1 cellular context compared by ENCODE assay signal in the genomic region with DNA sequence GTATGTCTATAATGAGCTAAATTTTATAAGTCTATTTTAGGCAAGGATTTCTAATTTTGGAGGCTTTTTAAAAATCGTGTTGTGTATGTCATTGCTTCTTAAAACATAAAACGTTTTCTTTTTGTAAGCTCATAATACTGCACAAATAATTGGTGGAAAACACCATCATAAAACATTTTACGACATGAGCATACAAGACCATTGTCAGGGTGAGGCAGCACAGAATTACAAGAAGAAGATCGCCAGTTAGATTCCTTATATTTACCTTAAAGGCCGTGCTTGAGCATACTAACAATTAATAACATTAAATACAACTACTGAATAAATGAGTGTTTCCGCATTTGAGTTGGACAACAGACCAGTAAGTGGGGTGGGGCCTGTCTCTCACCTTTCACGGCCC.
TF ChIP-seq lines count a peak whose summit lies in the region.

No MANE protein-coding gene starts in this region.

TF ChIP-seq in K562, 482 proteins besides CTCF, POLR2A, EP300 and RAD21:
- TF ChIP-seq ZNF3 (CRISPR knock-in tag; IDR thresholded peaks at IDR 0.05) (no peak), NFYB (IDR thresholded peaks at IDR 0.05; ENCODE audit: extremely low read depth, insufficient read length) (no peak), FOXM1 (IDR thresholded peaks at IDR 0.05; ENCODE audit: low read depth) (no peak), FOXM1 (CRISPR knock-in tag; IDR thresholded peaks at IDR 0.05; ENCODE audit: low read depth) (no peak), KDM5B (IDR thresholded peaks at IDR 0.05; ENCODE audit: insufficient replicate concordance, low read depth, low read length) (no peak), ZNF224 (CRISPR knock-in tag; IDR thresholded peaks at IDR 0.05) (no peak), SREBF2 (CRISPR knock-in tag; IDR thresholded peaks at IDR 0.05) (no peak), PHB (CRISPR knock-in tag; IDR thresholded peaks at IDR 0.05) (no peak), NFXL1 (CRISPR knock-in tag; IDR thresholded peaks at IDR 0.05) (no peak), HMG20B (CRISPR knock-in tag; IDR thresholded peaks at IDR 0.05) (no peak)
- TF ChIP-seq, protein P1, sequence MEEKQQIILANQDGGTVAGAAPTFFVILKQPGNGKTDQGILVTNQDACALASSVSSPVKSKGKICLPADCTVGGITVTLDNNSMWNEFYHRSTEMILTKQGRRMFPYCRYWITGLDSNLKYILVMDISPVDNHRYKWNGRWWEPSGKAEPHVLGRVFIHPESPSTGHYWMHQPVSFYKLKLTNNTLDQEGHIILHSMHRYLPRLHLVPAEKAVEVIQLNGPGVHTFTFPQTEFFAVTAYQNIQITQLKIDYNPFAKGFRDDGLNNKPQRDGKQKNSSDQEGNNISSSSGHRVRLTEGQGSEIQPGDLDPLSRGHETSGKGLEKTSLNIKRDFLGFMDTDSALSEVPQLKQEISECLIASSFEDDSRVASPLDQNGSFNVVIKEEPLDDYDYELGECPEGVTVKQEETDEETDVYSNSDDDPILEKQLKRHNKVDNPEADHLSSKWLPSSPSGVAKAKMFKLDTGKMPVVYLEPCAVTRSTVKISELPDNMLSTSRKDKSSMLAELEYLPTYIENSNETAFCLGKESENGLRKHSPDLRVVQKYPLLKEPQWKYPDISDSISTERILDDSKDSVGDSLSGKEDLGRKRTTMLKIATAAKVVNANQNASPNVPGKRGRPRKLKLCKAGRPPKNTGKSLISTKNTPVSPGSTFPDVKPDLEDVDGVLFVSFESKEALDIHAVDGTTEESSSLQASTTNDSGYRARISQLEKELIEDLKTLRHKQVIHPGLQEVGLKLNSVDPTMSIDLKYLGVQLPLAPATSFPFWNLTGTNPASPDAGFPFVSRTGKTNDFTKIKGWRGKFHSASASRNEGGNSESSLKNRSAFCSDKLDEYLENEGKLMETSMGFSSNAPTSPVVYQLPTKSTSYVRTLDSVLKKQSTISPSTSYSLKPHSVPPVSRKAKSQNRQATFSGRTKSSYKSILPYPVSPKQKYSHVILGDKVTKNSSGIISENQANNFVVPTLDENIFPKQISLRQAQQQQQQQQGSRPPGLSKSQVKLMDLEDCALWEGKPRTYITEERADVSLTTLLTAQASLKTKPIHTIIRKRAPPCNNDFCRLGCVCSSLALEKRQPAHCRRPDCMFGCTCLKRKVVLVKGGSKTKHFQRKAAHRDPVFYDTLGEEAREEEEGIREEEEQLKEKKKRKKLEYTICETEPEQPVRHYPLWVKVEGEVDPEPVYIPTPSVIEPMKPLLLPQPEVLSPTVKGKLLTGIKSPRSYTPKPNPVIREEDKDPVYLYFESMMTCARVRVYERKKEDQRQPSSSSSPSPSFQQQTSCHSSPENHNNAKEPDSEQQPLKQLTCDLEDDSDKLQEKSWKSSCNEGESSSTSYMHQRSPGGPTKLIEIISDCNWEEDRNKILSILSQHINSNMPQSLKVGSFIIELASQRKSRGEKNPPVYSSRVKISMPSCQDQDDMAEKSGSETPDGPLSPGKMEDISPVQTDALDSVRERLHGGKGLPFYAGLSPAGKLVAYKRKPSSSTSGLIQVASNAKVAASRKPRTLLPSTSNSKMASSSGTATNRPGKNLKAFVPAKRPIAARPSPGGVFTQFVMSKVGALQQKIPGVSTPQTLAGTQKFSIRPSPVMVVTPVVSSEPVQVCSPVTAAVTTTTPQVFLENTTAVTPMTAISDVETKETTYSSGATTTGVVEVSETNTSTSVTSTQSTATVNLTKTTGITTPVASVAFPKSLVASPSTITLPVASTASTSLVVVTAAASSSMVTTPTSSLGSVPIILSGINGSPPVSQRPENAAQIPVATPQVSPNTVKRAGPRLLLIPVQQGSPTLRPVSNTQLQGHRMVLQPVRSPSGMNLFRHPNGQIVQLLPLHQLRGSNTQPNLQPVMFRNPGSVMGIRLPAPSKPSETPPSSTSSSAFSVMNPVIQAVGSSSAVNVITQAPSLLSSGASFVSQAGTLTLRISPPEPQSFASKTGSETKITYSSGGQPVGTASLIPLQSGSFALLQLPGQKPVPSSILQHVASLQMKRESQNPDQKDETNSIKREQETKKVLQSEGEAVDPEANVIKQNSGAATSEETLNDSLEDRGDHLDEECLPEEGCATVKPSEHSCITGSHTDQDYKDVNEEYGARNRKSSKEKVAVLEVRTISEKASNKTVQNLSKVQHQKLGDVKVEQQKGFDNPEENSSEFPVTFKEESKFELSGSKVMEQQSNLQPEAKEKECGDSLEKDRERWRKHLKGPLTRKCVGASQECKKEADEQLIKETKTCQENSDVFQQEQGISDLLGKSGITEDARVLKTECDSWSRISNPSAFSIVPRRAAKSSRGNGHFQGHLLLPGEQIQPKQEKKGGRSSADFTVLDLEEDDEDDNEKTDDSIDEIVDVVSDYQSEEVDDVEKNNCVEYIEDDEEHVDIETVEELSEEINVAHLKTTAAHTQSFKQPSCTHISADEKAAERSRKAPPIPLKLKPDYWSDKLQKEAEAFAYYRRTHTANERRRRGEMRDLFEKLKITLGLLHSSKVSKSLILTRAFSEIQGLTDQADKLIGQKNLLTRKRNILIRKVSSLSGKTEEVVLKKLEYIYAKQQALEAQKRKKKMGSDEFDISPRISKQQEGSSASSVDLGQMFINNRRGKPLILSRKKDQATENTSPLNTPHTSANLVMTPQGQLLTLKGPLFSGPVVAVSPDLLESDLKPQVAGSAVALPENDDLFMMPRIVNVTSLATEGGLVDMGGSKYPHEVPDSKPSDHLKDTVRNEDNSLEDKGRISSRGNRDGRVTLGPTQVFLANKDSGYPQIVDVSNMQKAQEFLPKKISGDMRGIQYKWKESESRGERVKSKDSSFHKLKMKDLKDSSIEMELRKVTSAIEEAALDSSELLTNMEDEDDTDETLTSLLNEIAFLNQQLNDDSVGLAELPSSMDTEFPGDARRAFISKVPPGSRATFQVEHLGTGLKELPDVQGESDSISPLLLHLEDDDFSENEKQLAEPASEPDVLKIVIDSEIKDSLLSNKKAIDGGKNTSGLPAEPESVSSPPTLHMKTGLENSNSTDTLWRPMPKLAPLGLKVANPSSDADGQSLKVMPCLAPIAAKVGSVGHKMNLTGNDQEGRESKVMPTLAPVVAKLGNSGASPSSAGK (IDR thresholded peaks at IDR 0.05) = no peak
- TF ChIP-seq, protein P2, sequence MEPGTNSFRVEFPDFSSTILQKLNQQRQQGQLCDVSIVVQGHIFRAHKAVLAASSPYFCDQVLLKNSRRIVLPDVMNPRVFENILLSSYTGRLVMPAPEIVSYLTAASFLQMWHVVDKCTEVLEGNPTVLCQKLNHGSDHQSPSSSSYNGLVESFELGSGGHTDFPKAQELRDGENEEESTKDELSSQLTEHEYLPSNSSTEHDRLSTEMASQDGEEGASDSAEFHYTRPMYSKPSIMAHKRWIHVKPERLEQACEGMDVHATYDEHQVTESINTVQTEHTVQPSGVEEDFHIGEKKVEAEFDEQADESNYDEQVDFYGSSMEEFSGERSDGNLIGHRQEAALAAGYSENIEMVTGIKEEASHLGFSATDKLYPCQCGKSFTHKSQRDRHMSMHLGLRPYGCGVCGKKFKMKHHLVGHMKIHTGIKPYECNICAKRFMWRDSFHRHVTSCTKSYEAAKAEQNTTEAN (CRISPR knock-in tag; IDR thresholded peaks at IDR 0.05) = no peak
- TF ChIP-seq, protein P3, sequence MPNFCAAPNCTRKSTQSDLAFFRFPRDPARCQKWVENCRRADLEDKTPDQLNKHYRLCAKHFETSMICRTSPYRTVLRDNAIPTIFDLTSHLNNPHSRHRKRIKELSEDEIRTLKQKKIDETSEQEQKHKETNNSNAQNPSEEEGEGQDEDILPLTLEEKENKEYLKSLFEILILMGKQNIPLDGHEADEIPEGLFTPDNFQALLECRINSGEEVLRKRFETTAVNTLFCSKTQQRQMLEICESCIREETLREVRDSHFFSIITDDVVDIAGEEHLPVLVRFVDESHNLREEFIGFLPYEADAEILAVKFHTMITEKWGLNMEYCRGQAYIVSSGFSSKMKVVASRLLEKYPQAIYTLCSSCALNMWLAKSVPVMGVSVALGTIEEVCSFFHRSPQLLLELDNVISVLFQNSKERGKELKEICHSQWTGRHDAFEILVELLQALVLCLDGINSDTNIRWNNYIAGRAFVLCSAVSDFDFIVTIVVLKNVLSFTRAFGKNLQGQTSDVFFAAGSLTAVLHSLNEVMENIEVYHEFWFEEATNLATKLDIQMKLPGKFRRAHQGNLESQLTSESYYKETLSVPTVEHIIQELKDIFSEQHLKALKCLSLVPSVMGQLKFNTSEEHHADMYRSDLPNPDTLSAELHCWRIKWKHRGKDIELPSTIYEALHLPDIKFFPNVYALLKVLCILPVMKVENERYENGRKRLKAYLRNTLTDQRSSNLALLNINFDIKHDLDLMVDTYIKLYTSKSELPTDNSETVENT (CRISPR knock-in tag; IDR thresholded peaks at IDR 0.05) = no peak
- TF ChIP-seq, protein P4, sequence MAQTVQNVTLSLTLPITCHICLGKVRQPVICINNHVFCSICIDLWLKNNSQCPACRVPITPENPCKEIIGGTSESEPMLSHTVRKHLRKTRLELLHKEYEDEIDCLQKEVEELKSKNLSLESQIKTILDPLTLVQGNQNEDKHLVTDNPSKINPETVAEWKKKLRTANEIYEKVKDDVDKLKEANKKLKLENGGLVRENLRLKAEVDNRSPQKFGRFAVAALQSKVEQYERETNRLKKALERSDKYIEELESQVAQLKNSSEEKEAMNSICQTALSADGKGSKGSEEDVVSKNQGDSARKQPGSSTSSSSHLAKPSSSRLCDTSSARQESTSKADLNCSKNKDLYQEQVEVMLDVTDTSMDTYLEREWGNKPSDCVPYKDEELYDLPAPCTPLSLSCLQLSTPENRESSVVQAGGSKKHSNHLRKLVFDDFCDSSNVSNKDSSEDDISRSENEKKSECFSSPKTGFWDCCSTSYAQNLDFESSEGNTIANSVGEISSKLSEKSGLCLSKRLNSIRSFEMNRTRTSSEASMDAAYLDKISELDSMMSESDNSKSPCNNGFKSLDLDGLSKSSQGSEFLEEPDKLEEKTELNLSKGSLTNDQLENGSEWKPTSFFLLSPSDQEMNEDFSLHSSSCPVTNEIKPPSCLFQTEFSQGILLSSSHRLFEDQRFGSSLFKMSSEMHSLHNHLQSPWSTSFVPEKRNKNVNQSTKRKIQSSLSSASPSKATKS (CRISPR knock-in tag; IDR thresholded peaks at IDR 0.05) = no peak
